31 cellular contexts compared by ENCODE assay signal in the genomic region with DNA sequence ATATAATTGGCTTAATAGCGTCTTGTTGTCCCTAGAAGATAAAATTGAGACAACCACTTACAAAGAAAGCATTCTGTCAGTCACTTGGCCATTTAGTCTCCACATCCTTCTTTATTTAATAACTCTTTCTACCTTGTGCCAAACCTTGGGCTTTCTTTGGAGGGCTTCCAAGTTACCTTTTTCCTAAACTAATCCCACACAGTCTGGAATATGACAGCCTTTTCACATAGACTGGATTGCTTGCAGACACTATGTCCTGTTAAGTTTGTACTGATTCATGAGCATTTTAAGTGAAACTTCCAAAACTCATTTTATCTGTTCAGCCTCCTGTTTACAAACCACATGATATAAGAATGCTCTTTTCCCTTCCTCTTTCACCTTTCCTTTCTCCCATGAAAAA.
"Had no signal": no experiment of that assay in that cellular context is flagged by ENCODE, and none has a peak within 500 bp of the region (broad histone marks: within the 10 kb centered on the region; RNA-seq: fewer than 3 reads in every experiment).

No MANE protein-coding gene starts in this region.

- H3K4me3 Mint-ChIP-seq: activated CD4-positive, alpha-beta memory T cell treated with anti-CD3 and anti-CD28 coated beads for 36 hours; activated CD4-positive, alpha-beta T cell treated with anti-CD3 and anti-CD28 coated beads for 36 hours; activated CD4-positive, alpha-beta T cell treated with anti-CD3 and anti-CD28 coated beads, Interleukin-2, amount 10 ng/mL, durations not matched to agents 24 days and 14 days; activated CD8-positive, alpha-beta memory T cell treated with anti-CD3 and anti-CD28 coated beads, Interleukin-2, amount 10 ng/mL, durations not matched to agents 7 days and 5 days; activated CD8-positive, alpha-beta T cell treated with anti-CD3 and anti-CD28 coated beads, Interleukin-2, amount 10 ng/mL, durations not matched to agents 7 days and 5 days; activated naive CD4-positive, alpha-beta T cell treated with anti-CD3 and anti-CD28 coated beads, Interleukin-2, amount 10 ng/mL, durations not matched to agents 7 days and 5 days; activated naive CD8-positive, alpha-beta T cell treated with anti-CD3 and anti-CD28 coated beads, Interleukin-2, amount 10 ng/mL, durations not matched to agents 7 days and 5 days; activated T-helper 1 cell treated with anti-CD3 and anti-CD28 coated beads, Interleukin-12 subunit alpha, Interleukin-12 subunit beta, Interleukin-2, Interleukin-4 antibody, amounts not matched to agents 30 ng/mL and 10 ng/mL and 1 ng/mL, durations not matched to agents 14 hours and 24 hours and 36 hours; central memory CD8-positive, alpha-beta T cell; dendritic cell treated with granulocyte-macrophage colony-stimulating factor and Interleukin-4, amounts not matched to agents 40 ng/mL and 50 ng/mL, for 4 days; endodermal cell had no signal

- H3K27ac Mint-ChIP-seq: activated CD4-positive, alpha-beta memory T cell treated with anti-CD3 and anti-CD28 coated beads for 36 hours; activated CD4-positive, alpha-beta T cell treated with anti-CD3 and anti-CD28 coated beads for 36 hours; activated CD4-positive, alpha-beta T cell treated with anti-CD3 and anti-CD28 coated beads, Interleukin-2, amount 10 ng/mL, durations not matched to agents 24 days and 14 days; activated CD8-positive, alpha-beta memory T cell treated with anti-CD3 and anti-CD28 coated beads, Interleukin-2, amount 10 ng/mL, durations not matched to agents 7 days and 5 days; activated CD8-positive, alpha-beta T cell treated with anti-CD3 and anti-CD28 coated beads, Interleukin-2, amount 10 ng/mL, durations not matched to agents 7 days and 5 days; activated naive CD4-positive, alpha-beta T cell treated with anti-CD3 and anti-CD28 coated beads, Interleukin-2, amount 10 ng/mL, durations not matched to agents 7 days and 5 days; activated naive CD4-positive, alpha-beta T cell treated with anti-CD3 and anti-CD28 coated beads, Interleukin-2, amount 50 U/mL, for 72 hours; activated naive CD8-positive, alpha-beta T cell treated with anti-CD3 and anti-CD28 coated beads, Interleukin-2, amount 10 ng/mL, durations not matched to agents 7 days and 5 days; activated T-helper 1 cell treated with anti-CD3 and anti-CD28 coated beads, Interleukin-12 subunit alpha, Interleukin-12 subunit beta, Interleukin-2, Interleukin-4 antibody, amounts not matched to agents 30 ng/mL and 10 ng/mL and 1 ng/mL, durations not matched to agents 14 hours and 24 hours and 36 hours; dendritic cell treated with granulocyte-macrophage colony-stimulating factor and Interleukin-4, amounts not matched to agents 40 ng/mL and 50 ng/mL, for 4 days; endodermal cell had no signal

- DNase-seq: activated CD4-positive, alpha-beta memory T cell treated with anti-CD3 and anti-CD28 coated beads for 36 hours; activated CD4-positive, alpha-beta T cell treated with anti-CD3 and anti-CD28 coated beads for 36 hours; activated CD4-positive, alpha-beta T cell treated with anti-CD3 and anti-CD28 coated beads, Interleukin-2, amount 10 ng/mL, durations not matched to agents 24 days and 14 days; activated CD4-positive, CD25-positive, alpha-beta regulatory T cell; activated CD4-positive, CD25-positive, alpha-beta regulatory T cell treated with anti-CD3 and anti-CD28 coated beads, Interleukin-2, amount 50 U/mL, for 72 hours; activated CD8-positive, alpha-beta memory T cell treated with anti-CD3 and anti-CD28 coated beads, Interleukin-2, amount 10 ng/mL, durations not matched to agents 7 days and 5 days; activated CD8-positive, alpha-beta memory T cell treated with anti-CD3 and anti-CD28 coated beads, Interleukin-2, amount 50 U/mL, for 4 hours; activated CD8-positive, alpha-beta T cell treated with anti-CD3 and anti-CD28 coated beads, Interleukin-2, amount 10 ng/mL, durations not matched to agents 7 days and 5 days; activated gamma-delta T cell; activated naive CD4-positive, alpha-beta T cell; activated naive CD4-positive, alpha-beta T cell treated with anti-CD3 and anti-CD28 coated beads, Interleukin-2, amount 10 ng/mL, durations not matched to agents 7 days and 5 days; activated naive CD8-positive, alpha-beta T cell treated with anti-CD3 and anti-CD28 coated beads, Interleukin-2, amount 10 ng/mL, durations not matched to agents 7 days and 5 days; activated T-cell treated with anti-CD3 and anti-CD28 coated beads, Interleukin-2, amount 50 U/mL, for 1 hour; activated T-cell treated with anti-CD3 and anti-CD28 coated beads, Interleukin-2, amount 50 U/mL, for 48 hours; brain microvascular endothelial cell; dorsolateral prefrontal cortex; effector memory CD4-positive, alpha-beta T cell; endodermal cell; foreskin keratinocyte; gastrocnemius medialis; glutamatergic neuron; heart left ventricle; T-helper 2 cell had no signal

- H3K4me1 Mint-ChIP-seq: activated CD4-positive, alpha-beta T cell treated with anti-CD3 and anti-CD28 coated beads for 36 hours; activated CD4-positive, alpha-beta T cell treated with anti-CD3 and anti-CD28 coated beads, Interleukin-2, amount 10 ng/mL, durations not matched to agents 24 days and 14 days; activated CD8-positive, alpha-beta memory T cell treated with anti-CD3 and anti-CD28 coated beads, Interleukin-2, amount 10 ng/mL, durations not matched to agents 7 days and 5 days; activated naive CD4-positive, alpha-beta T cell treated with anti-CD3 and anti-CD28 coated beads, Interleukin-2, amount 10 ng/mL, durations not matched to agents 7 days and 5 days; activated naive CD8-positive, alpha-beta T cell treated with anti-CD3 and anti-CD28 coated beads, Interleukin-2, amount 10 ng/mL, durations not matched to agents 7 days and 5 days; central memory CD8-positive, alpha-beta T cell; endodermal cell had no signal

- H3K27ac ChIP-seq: ascending aorta, brain microvascular endothelial cell, coronary artery, dorsolateral prefrontal cortex, foreskin keratinocyte, gastrocnemius medialis, heart left ventricle had no signal

- H3K27me3 ChIP-seq: ascending aorta, brain microvascular endothelial cell, foreskin keratinocyte, gastrocnemius medialis had no signal

- H3K36me3 ChIP-seq: ascending aorta, brain microvascular endothelial cell, gastrocnemius medialis, heart left ventricle had no signal

- H3K27me3 Mint-ChIP-seq: activated CD4-positive, alpha-beta memory T cell treated with anti-CD3 and anti-CD28 coated beads for 36 hours; activated CD4-positive, alpha-beta T cell treated with anti-CD3 and anti-CD28 coated beads for 36 hours; activated CD4-positive, alpha-beta T cell treated with anti-CD3 and anti-CD28 coated beads, Interleukin-2, amount 10 ng/mL, durations not matched to agents 24 days and 14 days; activated CD8-positive, alpha-beta memory T cell treated with anti-CD3 and anti-CD28 coated beads, Interleukin-2, amount 10 ng/mL, durations not matched to agents 7 days and 5 days; activated naive CD4-positive, alpha-beta T cell treated with anti-CD3 and anti-CD28 coated beads, Interleukin-2, amount 10 ng/mL, durations not matched to agents 7 days and 5 days; activated naive CD8-positive, alpha-beta T cell treated with anti-CD3 and anti-CD28 coated beads, Interleukin-2, amount 10 ng/mL, durations not matched to agents 7 days and 5 days; central memory CD8-positive, alpha-beta T cell; dendritic cell treated with granulocyte-macrophage colony-stimulating factor and Interleukin-4, amounts not matched to agents 40 ng/mL and 50 ng/mL, for 4 days had no signal

- H3K4me3 ChIP-seq: ascending aorta, coronary artery, dorsolateral prefrontal cortex, gastrocnemius medialis, heart left ventricle had no signal

- H3K36me3 Mint-ChIP-seq: activated CD4-positive, alpha-beta memory T cell treated with anti-CD3 and anti-CD28 coated beads for 36 hours; activated CD8-positive, alpha-beta memory T cell treated with anti-CD3 and anti-CD28 coated beads, Interleukin-2, amount 10 ng/mL, durations not matched to agents 7 days and 5 days; activated naive CD4-positive, alpha-beta T cell treated with anti-CD3 and anti-CD28 coated beads, Interleukin-2, amount 10 ng/mL, durations not matched to agents 7 days and 5 days; activated naive CD4-positive, alpha-beta T cell treated with anti-CD3 and anti-CD28 coated beads, Interleukin-2, amount 50 U/mL, for 72 hours; activated naive CD8-positive, alpha-beta T cell treated with anti-CD3 and anti-CD28 coated beads, Interleukin-2, amount 10 ng/mL, durations not matched to agents 7 days and 5 days had no signal

- FAIRE-seq: bronchial epithelial cell had no signal

- H3K4me1 ChIP-seq: ascending aorta, foreskin keratinocyte, gastrocnemius medialis, heart left ventricle had no signal

- H3K9me3 Mint-ChIP-seq: activated CD4-positive, alpha-beta memory T cell treated with anti-CD3 and anti-CD28 coated beads for 36 hours; activated CD4-positive, alpha-beta T cell treated with anti-CD3 and anti-CD28 coated beads, Interleukin-2, amount 10 ng/mL, durations not matched to agents 24 days and 14 days; activated naive CD4-positive, alpha-beta T cell treated with anti-CD3 and anti-CD28 coated beads, Interleukin-2, amount 10 ng/mL, durations not matched to agents 7 days and 5 days; activated naive CD8-positive, alpha-beta T cell treated with anti-CD3 and anti-CD28 coated beads, Interleukin-2, amount 10 ng/mL, durations not matched to agents 7 days and 5 days; activated T-helper 1 cell treated with anti-CD3 and anti-CD28 coated beads, Interleukin-12 subunit alpha, Interleukin-12 subunit beta, Interleukin-2, Interleukin-4 antibody, amounts not matched to agents 30 ng/mL and 10 ng/mL and 1 ng/mL, durations not matched to agents 14 hours and 24 hours and 36 hours; central memory CD8-positive, alpha-beta T cell; dendritic cell treated with granulocyte-macrophage colony-stimulating factor and Interleukin-4, amounts not matched to agents 40 ng/mL and 50 ng/mL, for 4 days had no signal

- H3K9me3 ChIP-seq: ascending aorta, gastrocnemius medialis, heart left ventricle had no signal

- ATAC-seq: activated CD4-positive, alpha-beta T cell treated with anti-CD3 and anti-CD28 coated beads for 36 hours; activated CD8-positive, alpha-beta memory T cell treated with anti-CD3 and anti-CD28 coated beads, Interleukin-2, amount 10 ng/mL, durations not matched to agents 7 days and 5 days; activated CD8-positive, alpha-beta T cell treated with anti-CD3 and anti-CD28 coated beads, Interleukin-2, amount 10 ng/mL, durations not matched to agents 7 days and 5 days; activated naive CD4-positive, alpha-beta T cell treated with anti-CD3 and anti-CD28 coated beads, Interleukin-2, amount 50 U/mL, for 72 hours; esophagus mucosa; foreskin keratinocyte; gastrocnemius medialis; heart left ventricle had no signal
